ENCODE assay signal across 1 cellular context in the genomic region with DNA sequence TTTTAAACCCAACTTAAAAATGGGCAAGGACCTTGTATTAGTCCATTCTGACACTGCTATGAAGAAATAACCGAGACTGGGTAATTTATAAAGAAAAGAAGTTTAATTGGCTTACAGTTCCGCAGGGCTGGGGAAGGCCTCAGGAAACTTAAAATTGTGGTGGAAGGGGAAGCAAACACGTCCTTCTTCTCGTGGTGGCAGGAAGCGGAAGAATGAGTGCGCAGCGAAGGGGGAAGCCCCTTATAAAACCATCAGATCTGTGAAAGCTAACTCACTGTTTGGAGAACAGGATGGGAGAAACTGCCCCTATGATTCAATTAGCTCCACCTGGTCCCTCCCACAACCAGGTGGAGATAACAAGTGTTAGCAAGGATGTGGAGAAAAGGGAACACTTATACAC.
TF ChIP-seq lines count a peak whose summit lies in the region.

No MANE protein-coding gene starts in this region.

TF ChIP-seq in HepG2, 621 proteins besides CTCF, POLR2A, EP300 and RAD21 (continued from another document):
- TF ChIP-seq, protein P1, sequence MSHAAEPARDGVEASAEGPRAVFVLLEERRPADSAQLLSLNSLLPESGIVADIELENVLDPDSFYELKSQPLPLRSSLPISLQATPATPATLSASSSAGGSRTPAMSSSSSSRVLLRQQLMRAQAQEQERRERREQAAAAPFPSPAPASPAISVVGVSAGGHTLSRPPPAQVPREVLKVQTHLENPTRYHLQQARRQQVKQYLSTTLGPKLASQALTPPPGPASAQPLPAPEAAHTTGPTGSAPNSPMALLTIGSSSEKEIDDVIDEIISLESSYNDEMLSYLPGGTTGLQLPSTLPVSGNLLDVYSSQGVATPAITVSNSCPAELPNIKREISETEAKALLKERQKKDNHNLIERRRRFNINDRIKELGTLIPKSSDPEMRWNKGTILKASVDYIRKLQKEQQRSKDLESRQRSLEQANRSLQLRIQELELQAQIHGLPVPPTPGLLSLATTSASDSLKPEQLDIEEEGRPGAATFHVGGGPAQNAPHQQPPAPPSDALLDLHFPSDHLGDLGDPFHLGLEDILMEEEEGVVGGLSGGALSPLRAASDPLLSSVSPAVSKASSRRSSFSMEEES (CRISPR knock-in tag; IDR thresholded peaks at IDR 0.05), result no peak
- TF ChIP-seq ZNF547 (CRISPR knock-in tag; IDR thresholded peaks at IDR 0.05) (no peak), RBM39 (IDR thresholded peaks at IDR 0.05; ENCODE audit: low read depth, low read length, poor library complexity, severe bottlenecking) (no peak), ZC3H13 (CRISPR knock-in tag; IDR thresholded peaks at IDR 0.05) (no peak), SCMH1 (CRISPR knock-in tag; IDR thresholded peaks at IDR 0.05; ENCODE audit: borderline replicate concordance) (no peak), ZNF326 (CRISPR knock-in tag; IDR thresholded peaks at IDR 0.05; ENCODE audit: borderline replicate concordance) (no peak), NCOA2 (CRISPR knock-in tag; IDR thresholded peaks at IDR 0.05) (no peak), RFXAP (CRISPR knock-in tag; IDR thresholded peaks at IDR 0.05; ENCODE audit: borderline replicate concordance) (no peak), ZNF329 (CRISPR knock-in tag; IDR thresholded peaks at IDR 0.05; ENCODE audit: low read depth) (no peak), NKX3-1 (CRISPR knock-in tag; IDR thresholded peaks at IDR 0.05) (no peak)
